In genomic region chr5:150783422-150783928, GRCh38 we compare ENCODE assay signal across 8 cellular contexts. TPM values are rescaled to one million over a fixed set of nuclear protein-coding genes. Genes with fewer than 3 reads are reported as not detected.
A peak's percentile ranks its signal among the peaks of the same experiment; 100 is the strongest.
DNase-seq lines count a peak whose midpoint lies in the region; ATAC-seq, FAIRE-seq and TF ChIP-seq lines count a peak whose summit lies in the region.

No MANE protein-coding gene starts in this region.

- peak overlapping the region; percentile 97 for H3K27ac Mint-ChIP-seq in activated CD4-positive, alpha-beta T cell treated with anti-CD3 and anti-CD28 coated beads, Interleukin-2, amount 10 ng/mL, durations not matched to agents 24 days and 14 days

- intact Hi-C loops in activated CD4-positive, alpha-beta T cell treated with anti-CD3 and anti-CD28 coated beads, Interleukin-2, amount 10 ng/mL, durations not matched to agents 24 days and 14 days (cut with micrococcal nuclease): loop anchor here (1.0 to 5.0 kb wide), 4 partner anchors 64 to 367 kb away; partner anchors contain the start of gene TNIP1

- no peaks in the 10 kb centered on the region for H3K9me3 ChIP-seq in duodenal mucosa (ENCODE audit: control insufficient read depth in 1 of 2, low read length in 2 of 2)

- H3K9ac ChIP-seq in duodenal mucosa (ENCODE audit: low read depth in 1 of 2, low read length in 2 of 2): peak overlapping the region in 1 of 2 donors; percentile 10

- peak; percentile 85 for FAIRE-seq in GM12891 (lab: Jason Lieb, UNC)

- peak overlapping the region; percentile 45 for H3K27ac ChIP-seq in duodenal mucosa (ENCODE audit: low read depth, low read length)
- peak overlapping the region; percentile 36 for H3K27ac ChIP-seq in temporal lobe (ENCODE audit: low read depth, low read length)

- no peaks in the 10 kb centered on the region for H3K36me3 ChIP-seq in duodenal mucosa (ENCODE audit: control insufficient read depth in 1 of 2, insufficient read depth in 2 of 2, low read length in 2 of 2)

- H3K27me3 Mint-ChIP-seq in activated CD4-positive, alpha-beta T cell treated with anti-CD3 and anti-CD28 coated beads, Interleukin-2, amount 10 ng/mL, durations not matched to agents 24 days and 14 days: no peaks in the 10 kb centered on the region

- ATAC-seq in HG02623 (IDR thresholded peaks at IDR 0.05; ENCODE audit: unreplicated experiment): peak; percentile 32

- peaks cover 4% of the 10 kb centered on the region for H3K9me3 Mint-ChIP-seq in activated CD4-positive, alpha-beta T cell treated with anti-CD3 and anti-CD28 coated beads, Interleukin-2, amount 10 ng/mL, durations not matched to agents 24 days and 14 days

- H3K4me1 Mint-ChIP-seq in activated CD4-positive, alpha-beta T cell treated with anti-CD3 and anti-CD28 coated beads, Interleukin-2, amount 10 ng/mL, durations not matched to agents 24 days and 14 days: peaks cover 66% of the 10 kb centered on the region

- peak overlapping the region; percentile 22 to 26 for H3K4me3 ChIP-seq in duodenal mucosa (ENCODE audit: low read depth in 1 of 2, low read length in 2 of 2)

- TF ChIP-seq POLR2A in GM12891 (IDR thresholded peaks at IDR 0.05; ENCODE audit: low read depth, low read length): no peak

- peaks cover 53 to 64% of the 10 kb centered on the region in 2 donors for H3K4me1 ChIP-seq in duodenal mucosa (ENCODE audit: control insufficient read depth in 1 of 2, insufficient read depth in 2 of 2, low read length in 2 of 2)

- peaks cover 17% of the 10 kb centered on the region for H3K36me3 Mint-ChIP-seq in activated CD4-positive, alpha-beta T cell treated with anti-CD3 and anti-CD28 coated beads, Interleukin-2, amount 10 ng/mL, durations not matched to agents 24 days and 14 days (ENCODE audit: low read depth)

- H3K4me3 Mint-ChIP-seq in activated CD4-positive, alpha-beta T cell treated with anti-CD3 and anti-CD28 coated beads, Interleukin-2, amount 10 ng/mL, durations not matched to agents 24 days and 14 days: peak overlapping the region; percentile 100

- H3K27me3 ChIP-seq in duodenal mucosa (ENCODE audit: control insufficient read depth in 1 of 2, insufficient read depth in 2 of 2, low read length in 2 of 2): no peaks in the 10 kb centered on the region

- no peak for DNase-seq in GM12891 (ENCODE audit: insufficient read length, low spot score)
- DNase-seq in NCI-H2081 (lab: John Stamatoyannopoulos, UW): peak; percentile 55 to 88
- DNase-seq in activated CD4-positive, alpha-beta T cell treated with anti-CD3 and anti-CD28 coated beads, Interleukin-2, amount 10 ng/mL, durations not matched to agents 24 days and 14 days: peak; percentile 92
- peak; percentile 82 for DNase-seq in myocyte (ENCODE audit: low read depth)
- no peak for DNase-seq in D341Med (ENCODE audit: low spot score)

TF ChIP-seq in GM12891, 5 proteins besides CTCF, POLR2A, EP300 and RAD21:
- peak; percentile 30; the same call in 1 of the 2 replicates for TF ChIP-seq TAF1 (IDR thresholded peaks at IDR 0.05; ENCODE audit: low read depth, low read length)
- no peak for TF ChIP-seq PAX5 (IDR thresholded peaks at IDR 0.05; ENCODE audit: insufficient read depth, low read length, severe bottlenecking)
- TF ChIP-seq POU2F2 (IDR thresholded peaks at IDR 0.05; ENCODE audit: low read depth, low read length): 0 out of 2 replicates have a peak, but pooled peaks have one; percentile 14
- peak; percentile 25; the same call in 1 of the 2 replicates for TF ChIP-seq SPI1 (IDR thresholded peaks at IDR 0.05; ENCODE audit: low read depth, low read length)
- peak; percentile 65 for TF ChIP-seq POLR2AphosphoS5 (IDR thresholded peaks at IDR 0.05; ENCODE audit: low read depth, low read length)

RNA-seq across cellular contexts. Expression of gene SMIM3, which starts 4.9 kb away (rescaled TPM):
- polyA plus RNA-seq in GM12891 (2012; ENCODE audit: low read depth, missing spikeins): 24.6 TPM
- total RNA-seq in activated CD4-positive, alpha-beta T cell treated with anti-CD3 and anti-CD28 coated beads, Interleukin-2, amount 10 ng/mL, durations not matched to agents 24 days and 14 days: 13.8 and 16.6 TPM in 2 replicates
- total RNA-seq in myocyte: 67.1 and 74.6 TPM in 2 replicates
- 78.9 TPM for polyA plus RNA-seq in myocyte (2012)
- total RNA-seq in temporal lobe: 2.5 TPM

RNA-seq across cellular contexts. Expression of gene DCTN4, which starts 24.7 kb away (rescaled TPM):
- polyA plus RNA-seq in GM12891 (2012; ENCODE audit: low read depth, missing spikeins): 11.9 TPM
- 43.9 and 44.8 TPM in 2 replicates for total RNA-seq in activated CD4-positive, alpha-beta T cell treated with anti-CD3 and anti-CD28 coated beads, Interleukin-2, amount 10 ng/mL, durations not matched to agents 24 days and 14 days
- total RNA-seq in myocyte: 78.9 and 82.4 TPM in 2 replicates
- polyA plus RNA-seq in myocyte (2012): 38.5 TPM
- total RNA-seq in temporal lobe: 84.6 TPM

Comparison
In these comparisons a context has a peak if more than half of its experiments do, and no peak if none do; other contexts are left out.
1. DNase-seq: peak in NCI-H2081 (2 of 2), activated CD4-positive, alpha-beta T cell treated with anti-CD3 and anti-CD28 coated beads, Interleukin-2, amount 10 ng/mL, durations not matched to agents 24 days and 14 days (single experiment) and myocyte (single experiment); none in GM12891 (single experiment) and D341Med (single experiment).